31 cellular contexts compared by ENCODE assay signal in the genomic region with DNA sequence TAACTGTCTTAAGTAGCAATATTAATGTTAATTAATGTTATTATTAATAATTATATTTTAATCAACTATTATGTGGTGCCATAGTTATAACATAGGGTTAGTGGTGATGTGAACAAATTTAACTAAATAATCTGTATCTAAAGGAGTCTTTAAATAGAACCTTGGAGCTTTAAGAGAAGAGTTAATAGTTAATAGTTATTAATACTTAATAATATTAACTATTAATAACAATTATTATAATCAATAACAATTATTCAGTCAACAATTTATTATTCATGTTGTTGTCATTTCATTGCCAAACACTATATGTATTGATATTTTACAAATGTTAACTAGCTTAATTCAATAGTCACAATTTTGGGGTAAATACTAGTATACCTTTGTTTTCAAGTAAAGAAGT.
"Had no signal": no experiment of that assay in that cellular context is flagged by ENCODE, and none has a peak within 500 bp of the region (broad histone marks: within the 10 kb centered on the region; RNA-seq: fewer than 3 reads in every experiment).

No MANE protein-coding gene starts in this region.

- H3K27ac Mint-ChIP-seq: activated CD4-positive, alpha-beta memory T cell treated with anti-CD3 and anti-CD28 coated beads, Interleukin-2, amount 10 ng/mL, durations not matched to agents 7 days and 5 days; activated CD4-positive, alpha-beta T cell treated with anti-CD3 and anti-CD28 coated beads for 36 hours; activated CD4-positive, alpha-beta T cell treated with anti-CD3 and anti-CD28 coated beads, Interleukin-2, amount 10 ng/mL, durations not matched to agents 24 days and 14 days; activated naive CD4-positive, alpha-beta T cell treated with anti-CD3 and anti-CD28 coated beads for 36 hours; activated naive CD4-positive, alpha-beta T cell treated with anti-CD3 and anti-CD28 coated beads, Interleukin-2, amount 50 U/mL, for 24 hours; activated naive CD8-positive, alpha-beta T cell treated with anti-CD3 and anti-CD28 coated beads for 36 hours; activated naive CD8-positive, alpha-beta T cell treated with anti-CD3 and anti-CD28 coated beads, Interleukin-2, amount 50 U/mL, for 24 hours; activated T-helper 1 cell treated with anti-CD3 and anti-CD28 coated beads, Interleukin-12 subunit alpha, Interleukin-12 subunit beta, Interleukin-2, Interleukin-4 antibody, amounts not matched to agents 30 ng/mL and 10 ng/mL and 1 ng/mL, durations not matched to agents 14 hours and 24 hours and 36 hours; activated T-helper 2 cell treated with anti-CD3 and anti-CD28 coated beads, Interferon-gamma antibody, Interleukin-2, Interleukin-4, amounts not matched to agents 10 μg/mL and 5 μg/mL and 100 μg/mL, durations not matched to agents 14 hours and 24 hours and 36 hours; dendritic cell treated with granulocyte-macrophage colony-stimulating factor and Interleukin-4, amounts not matched to agents 40 ng/mL and 50 ng/mL, for 4 days; endodermal cell had no signal

- ATAC-seq: activated CD4-positive, alpha-beta T cell treated with anti-CD3 and anti-CD28 coated beads for 36 hours; activated naive CD8-positive, alpha-beta T cell treated with anti-CD3 and anti-CD28 coated beads, Interleukin-2, amount 50 U/mL, for 24 hours; activated T-cell treated with anti-CD3 and anti-CD28 coated beads, Interleukin-2, amount 50 U/mL, for 4 hours; body of pancreas; foreskin keratinocyte; gastroesophageal sphincter had no signal

- H3K9me3 ChIP-seq: adrenal gland, body of pancreas, esophagus muscularis mucosa, gastroesophageal sphincter had no signal

- H3K4me3 ChIP-seq: adrenal gland, body of pancreas, coronary artery, dorsolateral prefrontal cortex, esophagus muscularis mucosa, gastroesophageal sphincter had no signal

- H3K4me1 ChIP-seq: foreskin keratinocyte had no signal

- H3K9me3 Mint-ChIP-seq: activated CD4-positive, alpha-beta memory T cell treated with anti-CD3 and anti-CD28 coated beads, Interleukin-2, amount 10 ng/mL, durations not matched to agents 7 days and 5 days; activated naive CD4-positive, alpha-beta T cell treated with anti-CD3 and anti-CD28 coated beads for 36 hours; activated naive CD8-positive, alpha-beta T cell treated with anti-CD3 and anti-CD28 coated beads for 36 hours; activated T-cell treated with anti-CD3 and anti-CD28 coated beads, Interleukin-2, amount 50 U/mL, for 4 hours; activated T-helper 1 cell treated with anti-CD3 and anti-CD28 coated beads, Interleukin-12 subunit alpha, Interleukin-12 subunit beta, Interleukin-2, Interleukin-4 antibody, amounts not matched to agents 30 ng/mL and 10 ng/mL and 1 ng/mL, durations not matched to agents 14 hours and 24 hours and 36 hours; activated T-helper 2 cell treated with anti-CD3 and anti-CD28 coated beads, Interferon-gamma antibody, Interleukin-2, Interleukin-4, amounts not matched to agents 10 μg/mL and 5 μg/mL and 100 μg/mL, durations not matched to agents 14 hours and 24 hours and 36 hours; dendritic cell treated with granulocyte-macrophage colony-stimulating factor and Interleukin-4, amounts not matched to agents 40 ng/mL and 50 ng/mL, for 4 days; endodermal cell had no signal

- H3K27ac ChIP-seq: coronary artery, dorsolateral prefrontal cortex, esophagus muscularis mucosa, foreskin keratinocyte, gastroesophageal sphincter had no signal

- DNase-seq: activated CD4-positive, alpha-beta memory T cell treated with anti-CD3 and anti-CD28 coated beads, Interleukin-2, amount 10 ng/mL, durations not matched to agents 7 days and 5 days; activated CD4-positive, alpha-beta T cell treated with anti-CD3 and anti-CD28 coated beads for 36 hours; activated CD4-positive, alpha-beta T cell treated with anti-CD3 and anti-CD28 coated beads, Interleukin-2, amount 10 ng/mL, durations not matched to agents 24 days and 14 days; activated CD4-positive, CD25-positive, alpha-beta regulatory T cell; activated CD4-positive, CD25-positive, alpha-beta regulatory T cell treated with anti-CD3 and anti-CD28 coated beads, Interleukin-2, amount 50 U/mL, for 72 hours; activated CD8-positive, alpha-beta memory T cell treated with anti-CD3 and anti-CD28 coated beads, Interleukin-2, amount 50 U/mL, for 48 hours; activated effector memory CD4-positive, alpha-beta T cell treated with anti-CD3 and anti-CD28 coated beads, Interleukin-2, amount 50 U/mL, for 16 hours; activated naive CD4-positive, alpha-beta T cell treated with anti-CD3 and anti-CD28 coated beads for 36 hours; activated naive CD8-positive, alpha-beta T cell treated with anti-CD3 and anti-CD28 coated beads for 36 hours; activated naive CD8-positive, alpha-beta T cell treated with anti-CD3 and anti-CD28 coated beads, Interleukin-2, amount 50 U/mL, for 24 hours; activated T-cell treated with anti-CD3 and anti-CD28 coated beads for 4 hours; activated T-cell treated with anti-CD3 and anti-CD28 coated beads, Interleukin-2, amount 50 U/mL, for 4 hours; adrenal gland; amygdala; aorta; body of pancreas; caudate nucleus; cerebellar nuclear complex; dorsolateral prefrontal cortex; effector memory CD4-positive, alpha-beta T cell; endodermal cell; erythroblast; foreskin keratinocyte; T-helper 2 cell had no signal

- H3K4me3 Mint-ChIP-seq: activated CD4-positive, alpha-beta memory T cell treated with anti-CD3 and anti-CD28 coated beads, Interleukin-2, amount 10 ng/mL, durations not matched to agents 7 days and 5 days; activated CD4-positive, alpha-beta T cell treated with anti-CD3 and anti-CD28 coated beads for 36 hours; activated CD4-positive, alpha-beta T cell treated with anti-CD3 and anti-CD28 coated beads, Interleukin-2, amount 10 ng/mL, durations not matched to agents 24 days and 14 days; activated naive CD4-positive, alpha-beta T cell treated with anti-CD3 and anti-CD28 coated beads for 36 hours; activated naive CD4-positive, alpha-beta T cell treated with anti-CD3 and anti-CD28 coated beads, Interleukin-2, amount 50 U/mL, for 24 hours; activated naive CD8-positive, alpha-beta T cell treated with anti-CD3 and anti-CD28 coated beads for 36 hours; activated naive CD8-positive, alpha-beta T cell treated with anti-CD3 and anti-CD28 coated beads, Interleukin-2, amount 50 U/mL, for 24 hours; activated T-cell treated with anti-CD3 and anti-CD28 coated beads, Interleukin-2, amount 50 U/mL, for 4 hours; activated T-helper 1 cell treated with anti-CD3 and anti-CD28 coated beads, Interleukin-12 subunit alpha, Interleukin-12 subunit beta, Interleukin-2, Interleukin-4 antibody, amounts not matched to agents 30 ng/mL and 10 ng/mL and 1 ng/mL, durations not matched to agents 14 hours and 24 hours and 36 hours; dendritic cell treated with granulocyte-macrophage colony-stimulating factor and Interleukin-4, amounts not matched to agents 40 ng/mL and 50 ng/mL, for 4 days; endodermal cell had no signal

- H3K4me1 Mint-ChIP-seq: activated CD4-positive, alpha-beta memory T cell treated with anti-CD3 and anti-CD28 coated beads, Interleukin-2, amount 10 ng/mL, durations not matched to agents 7 days and 5 days had no signal

- H3K27me3 Mint-ChIP-seq: activated CD4-positive, alpha-beta memory T cell treated with anti-CD3 and anti-CD28 coated beads, Interleukin-2, amount 10 ng/mL, durations not matched to agents 7 days and 5 days; activated CD4-positive, alpha-beta T cell treated with anti-CD3 and anti-CD28 coated beads for 36 hours; activated CD4-positive, alpha-beta T cell treated with anti-CD3 and anti-CD28 coated beads, Interleukin-2, amount 10 ng/mL, durations not matched to agents 24 days and 14 days; activated naive CD4-positive, alpha-beta T cell treated with anti-CD3 and anti-CD28 coated beads, Interleukin-2, amount 50 U/mL, for 24 hours; activated naive CD8-positive, alpha-beta T cell treated with anti-CD3 and anti-CD28 coated beads for 36 hours; activated naive CD8-positive, alpha-beta T cell treated with anti-CD3 and anti-CD28 coated beads, Interleukin-2, amount 50 U/mL, for 24 hours; dendritic cell treated with granulocyte-macrophage colony-stimulating factor and Interleukin-4, amounts not matched to agents 40 ng/mL and 50 ng/mL, for 4 days had no signal

- H3K36me3 ChIP-seq: adrenal gland, esophagus muscularis mucosa, gastroesophageal sphincter had no signal
